Comparison of ENCODE assay signal across 9 cellular contexts in genomic region chr5:142800776-142801494, GRCh38. TPM values are rescaled to one million over a fixed set of nuclear protein-coding genes. Genes with fewer than 3 reads are reported as not detected.
DNase-seq lines count a peak whose midpoint lies in the region; ATAC-seq, FAIRE-seq and TF ChIP-seq lines count a peak whose summit lies in the region.
"Had no signal": no experiment of that assay in that cellular context is flagged by ENCODE, and none has a peak within 500 bp of the region (broad histone marks: within the 10 kb centered on the region; RNA-seq: fewer than 3 reads in every experiment).

No MANE protein-coding gene starts in this region.

- WGBS in small intestine, 3 donors: 66 to 90% (median 79%) methylated on average over 6 of the region's 6 CpGs

- H3K4me3 ChIP-seq in small intestine (ENCODE audit: low read depth in 1 of 2, low read length in 2 of 2) (no peak overlapping the region), uterus (no peak overlapping the region)

- H3K27me3 ChIP-seq in small intestine (ENCODE audit: control insufficient read depth in 2 of 2, insufficient read depth in 2 of 2, low read length in 2 of 2) (no peaks in the 10 kb centered on the region), uterus (no peaks in the 10 kb centered on the region)

- POLR2A ChIA-PET in activated CD4-positive, alpha-beta T cell treated with anti-CD3 and anti-CD28 coated beads, Interleukin-2, amount 10 ng/mL, durations not matched to agents 7 days and 5 days (lab: Charles Lee): interaction anchor here (0.6 kb wide), 1 partner anchor 23 kb away, joined by 3 read pairs; no protein-coding TSS in a partner anchor

- peaks cover 69% of the 10 kb centered on the region for H3K4me1 Mint-ChIP-seq in activated CD4-positive, alpha-beta T cell treated with anti-CD3 and anti-CD28 coated beads, Interleukin-2, amount 10 ng/mL, durations not matched to agents 7 days and 5 days

- FAIRE-seq in small intestine (lab: Jason Lieb, UNC): no peak

- no peak for TF ChIP-seq CTCF in uterus (IDR thresholded peaks at IDR 0.05)

- ATAC-seq in GM19328 (IDR thresholded peaks at IDR 0.05; ENCODE audit: unreplicated experiment) (peak; percentile 80), HG03060 (IDR thresholded peaks at IDR 0.05; ENCODE audit: low read depth, unreplicated experiment) (peak; percentile 73)

- H3K27ac Mint-ChIP-seq in activated CD4-positive, alpha-beta T cell treated with anti-CD3 and anti-CD28 coated beads, Interleukin-2, amount 10 ng/mL, durations not matched to agents 7 days and 5 days: peak overlapping the region; percentile 95
- H3K27ac Mint-ChIP-seq: brain had no signal

- peak overlapping the region; percentile 67 for H3K4me3 Mint-ChIP-seq in activated CD4-positive, alpha-beta T cell treated with anti-CD3 and anti-CD28 coated beads, Interleukin-2, amount 10 ng/mL, durations not matched to agents 7 days and 5 days

- intact Hi-C loops in uterus (cut with DNase I; ENCODE audit: low total_unique reads): no loop called here

- H3K9me3 ChIP-seq in small intestine (ENCODE audit: control insufficient read depth, low read depth) (no peaks in the 10 kb centered on the region), uterus (no peaks in the 10 kb centered on the region)

- H3K4me1 ChIP-seq in small intestine (ENCODE audit: control insufficient read depth in 2 of 2, insufficient read depth in 1 of 2, low read depth in 1 of 2, low read length in 1 of 2): peaks cover 10 to 21% of the 10 kb centered on the region in 2 donors
- no peaks in the 10 kb centered on the region for H3K4me1 ChIP-seq in uterus

- peak; percentile 74 for DNase-seq in activated CD4-positive, alpha-beta T cell treated with anti-CD3 and anti-CD28 coated beads, Interleukin-2, amount 10 ng/mL, durations not matched to agents 7 days and 5 days
- DNase-seq in small intestine (peak; percentile 45), uterus (no peak), HK-2 (ENCODE audit: unreplicated experiment) (no peak), NCI-H345 (lab: John Stamatoyannopoulos, UW) (no peak), ecto neural progenitor cell (ENCODE audit: low spot score) (no peak)

- H3K36me3 ChIP-seq in small intestine (ENCODE audit: control insufficient read depth in 2 of 2, insufficient read depth in 2 of 2, low read length in 2 of 2) (no peaks in the 10 kb centered on the region), uterus (no peaks in the 10 kb centered on the region)

- CTCF ChIA-PET in activated CD4-positive, alpha-beta T cell treated with anti-CD3 and anti-CD28 coated beads, Interleukin-2, amount 10 ng/mL, durations not matched to agents 7 days and 5 days (lab: Charles Lee): interaction anchor here (0.7 to 1.4 kb wide), 7 partner anchors 9 to 52 kb away, joined by 3 to 5 read pairs (median 3); partner anchors contain the start of gene ARHGAP26

- peaks cover 11% of the 10 kb centered on the region for H3K36me3 Mint-ChIP-seq in activated CD4-positive, alpha-beta T cell treated with anti-CD3 and anti-CD28 coated beads, Interleukin-2, amount 10 ng/mL, durations not matched to agents 7 days and 5 days (ENCODE audit: low read depth)
- H3K36me3 Mint-ChIP-seq: brain had no signal

- H3K9me3 Mint-ChIP-seq in activated CD4-positive, alpha-beta T cell treated with anti-CD3 and anti-CD28 coated beads, Interleukin-2, amount 10 ng/mL, durations not matched to agents 7 days and 5 days: no peaks in the 10 kb centered on the region

- no peak for TF ChIP-seq POLR2A in uterus (IDR thresholded peaks at IDR 0.05)

- H3K27ac ChIP-seq in small intestine (ENCODE audit: low read depth in 1 of 2, low read length in 1 of 2): peak overlapping the region in 1 of 2 donors; percentile 43
- H3K27ac ChIP-seq in uterus: no peak overlapping the region

- H3K27me3 Mint-ChIP-seq in activated CD4-positive, alpha-beta T cell treated with anti-CD3 and anti-CD28 coated beads, Interleukin-2, amount 10 ng/mL, durations not matched to agents 7 days and 5 days: no peaks in the 10 kb centered on the region

RNA-seq across cellular contexts. Expression of gene ARHGAP26, which starts 30.8 kb away (rescaled TPM):
- total RNA-seq in activated CD4-positive, alpha-beta T cell treated with anti-CD3 and anti-CD28 coated beads, Interleukin-2, amount 10 ng/mL, durations not matched to agents 7 days and 5 days: 10 to 100 TPM; 21.0 to 21.5 TPM
- 10 to 100 TPM in 2 of 3 donors, 1 to 10 TPM in 1; 7.6 to 12.3 (median 10.7) TPM for polyA plus RNA-seq in small intestine
- total RNA-seq in uterus: 10 to 100 TPM; 12.4 to 49.5 (median 31.8) TPM

Comparison
In these comparisons a context has a peak if more than half of its experiments do, and no peak if none do; other contexts are left out.
1. DNase-seq: peak in activated CD4-positive, alpha-beta T cell treated with anti-CD3 and anti-CD28 coated beads, Interleukin-2, amount 10 ng/mL, durations not matched to agents 7 days and 5 days (single experiment) and small intestine (single experiment); none in uterus (0 of 2), HK-2 (single experiment), NCI-H345 (single experiment) and ecto neural progenitor cell (single experiment).